9 cellular contexts compared by ENCODE assay signal in genomic region chr19:4172861-4173473, GRCh38. TPM values are rescaled to one million over a fixed set of nuclear protein-coding genes. Genes with fewer than 3 reads are reported as not detected.
A peak's percentile ranks its signal among the peaks of the same experiment; 100 is the strongest.
DNase-seq lines count a peak whose midpoint lies in the region; ATAC-seq and TF ChIP-seq lines count a peak whose summit lies in the region.
"Had no signal": no experiment of that assay in that cellular context is flagged by ENCODE, and none has a peak within 500 bp of the region (broad histone marks: within the 10 kb centered on the region; RNA-seq: fewer than 3 reads in every experiment).

No MANE protein-coding gene starts in this region.

- peaks cover 4 to 37% (median 27%) of the 10 kb centered on the region in 3 donors for H3K27me3 Mint-ChIP-seq in naive B cell

- H3K36me3 ChIP-seq in Karpas-422 (ENCODE audit: insufficient read depth, low read length) (no peaks in the 10 kb centered on the region), colonic mucosa (no peaks in the 10 kb centered on the region)

- H3K79me2 ChIP-seq in Karpas-422 (ENCODE audit: low read length): no peaks in the 10 kb centered on the region

- no peaks in the 10 kb centered on the region for H3K4me1 ChIP-seq in Karpas-422 (ENCODE audit: low read length)
- H3K4me1 ChIP-seq in colonic mucosa: peaks cover 7% of the 10 kb centered on the region

- peaks cover 0 to 1% (median 0%) of the 10 kb centered on the region in 7 donors for H3K9me3 Mint-ChIP-seq in naive B cell

- peak; percentile 70 to 73 for ATAC-seq in naive B cell (ENCODE audit: low read depth in 2 of 2)
- ATAC-seq in GM18873 (IDR thresholded peaks at IDR 0.05; ENCODE audit: low FRiP score, unreplicated experiment): no peak
- no peak for ATAC-seq in HG03432 (IDR thresholded peaks at IDR 0.05; ENCODE audit: unreplicated experiment)

- peak; percentile 62 for DNase-seq in AG08395 (ENCODE audit: low spot score)
- DNase-seq in Karpas-422: peak; percentile 70
- peak; percentile 45 for DNase-seq in activated CD4-positive, alpha-beta T cell treated with anti-CD3 and anti-CD28 coated beads for 1 hour
- peak; percentile 82 for DNase-seq in colonic mucosa
- DNase-seq in naive B cell: peak; percentile 50
- peak; percentile 54 for DNase-seq in stimulated activated naive CD4-positive, alpha-beta T cell treated with Interleukin-2 at 50 U/mL for 16 hours (lab: John Stamatoyannopoulos, UW)

- H3K9me3 ChIP-seq in Karpas-422 (ENCODE audit: low read length) (no peaks in the 10 kb centered on the region), colonic mucosa (no peaks in the 10 kb centered on the region)

- H3K9me2 ChIP-seq in Karpas-422 (replicated peaks; ENCODE audit: insufficient read depth, low read length): no peaks in the 10 kb centered on the region

- TF ChIP-seq CTCF in colonic mucosa (IDR thresholded peaks at IDR 0.05): no peak

- H3K4me3 ChIP-seq in Karpas-422 (ENCODE audit: low read length) (no peak overlapping the region), colonic mucosa (no peak overlapping the region)

- no peaks in the 10 kb centered on the region for H3K36me3 Mint-ChIP-seq in naive B cell

- H3K4me1 Mint-ChIP-seq in naive B cell: peaks cover 4 to 15% (median 8%) of the 10 kb centered on the region in 3 donors

- no peak overlapping the region for H3K4me2 ChIP-seq in Karpas-422 (ENCODE audit: low read depth, low read length, poor library complexity, severe bottlenecking)

- H4K20me1 ChIP-seq in Karpas-422 (ENCODE audit: insufficient read depth, low read depth, low read length): peaks cover 5% of the 10 kb centered on the region; the same call in 1 of the 2 replicates

- H3K27ac ChIP-seq in Karpas-422 (ENCODE audit: low read length) (no peak overlapping the region), colonic mucosa (peak overlapping the region; percentile 53)

- H3K9ac ChIP-seq in Karpas-422 (ENCODE audit: low read length) (no peak overlapping the region), colonic mucosa (ENCODE audit: low read depth in 2 of 2, low read length in 2 of 2) (no peak overlapping the region)

- H2AFZ ChIP-seq in Karpas-422 (ENCODE audit: low read length): no peak overlapping the region

- no peak overlapping the region for H3K4me3 Mint-ChIP-seq in naive B cell
- H3K4me3 Mint-ChIP-seq: activated naive CD8-positive, alpha-beta T cell had no signal

- intact Hi-C loops in colonic mucosa (cut with DNase I): no loop called here

- H3K27me3 ChIP-seq in Karpas-422 (ENCODE audit: low read length) (no peaks in the 10 kb centered on the region), colonic mucosa (peaks cover 4% of the 10 kb centered on the region)

- H3K27ac Mint-ChIP-seq in naive B cell: peak overlapping the region in 2 of 6 donors; percentile 57 to 81
- H3K27ac Mint-ChIP-seq: activated naive CD8-positive, alpha-beta T cell had no signal

RNA-seq across cellular contexts. Expression of gene SIRT6, which starts 9.4 kb away (rescaled TPM):
- total RNA-seq in Karpas-422 (2014; rRNA removed; shearing (Covaris generic); ENCODE audit: low replicate concordance): 23.0 and 40.3 TPM in 2 replicates
- 100 to 1,000 TPM in 1 of 2 donors, 10 to 100 TPM in 1; 83.9 to 120 TPM for total RNA-seq in colonic mucosa
- polyA plus RNA-seq in naive B cell (ENCODE audit: low read depth in 6 of 6): 1 to 10 TPM; 1.3 to 5.3 (median 4.4) TPM

RNA-seq across cellular contexts. Expression of gene ANKRD24, which starts 9.5 kb away (rescaled TPM):
- 0.71 and 1.1 TPM in 2 replicates for total RNA-seq in Karpas-422 (2014; rRNA removed; shearing (Covaris generic); ENCODE audit: low replicate concordance)
- 1 to 10 TPM in 1 of 2 donors, under 1 TPM in 1; 0.35 to 1.8 TPM for total RNA-seq in colonic mucosa
- polyA plus RNA-seq in naive B cell (ENCODE audit: low read depth in 6 of 6): 1 to 10 TPM in 1 of 6 donors, under 1 TPM in 2, not detected in 3; 0.17 to 1.4 (median 0.43) TPM

RNA-seq across cellular contexts. Expression of gene CREB3L3, which starts 19.5 kb away (rescaled TPM):
- total RNA-seq in Karpas-422 (2014; rRNA removed; shearing (Covaris generic); ENCODE audit: low replicate concordance): not detected in 2 replicates
- total RNA-seq in colonic mucosa: 1 to 10 TPM; 1.1 to 9.9 TPM
- polyA plus RNA-seq in naive B cell (ENCODE audit: low read depth in 6 of 6): not detected

RNA-seq across cellular contexts. Expression of gene MAP2K2, which starts 49.0 kb away (rescaled TPM):
- 106 and 270 TPM in 2 replicates for total RNA-seq in Karpas-422 (2014; rRNA removed; shearing (Covaris generic); ENCODE audit: low replicate concordance)
- 100 to 1,000 TPM; 211 to 260 TPM for total RNA-seq in colonic mucosa
- 10 to 100 TPM; 50.3 to 88.0 (median 69.5) TPM for polyA plus RNA-seq in naive B cell (ENCODE audit: low read depth in 6 of 6)

RNA-seq across cellular contexts. Expression of gene EBI3, which starts 56.4 kb away (rescaled TPM):
- not detected in 2 replicates for total RNA-seq in Karpas-422 (2014; rRNA removed; shearing (Covaris generic); ENCODE audit: low replicate concordance)
- total RNA-seq in colonic mucosa: 1 to 10 TPM in 1 of 2 donors, under 1 TPM in 1; 0.56 to 1.6 TPM
- polyA plus RNA-seq in naive B cell (ENCODE audit: low read depth in 6 of 6): 1 to 10 TPM; 1.0 to 7.3 (median 3.6) TPM

Comparison
In these comparisons a context has a peak if more than half of its experiments do, and no peak if none do; other contexts are left out.
1. ATAC-seq: peak in naive B cell (2 of 2); none in GM18873 (single experiment) and HG03432 (single experiment).
2. Peak in every context shown above with its lines, with median percentiles within 50 percentile points of each other: DNase-seq.